In the genomic region with DNA sequence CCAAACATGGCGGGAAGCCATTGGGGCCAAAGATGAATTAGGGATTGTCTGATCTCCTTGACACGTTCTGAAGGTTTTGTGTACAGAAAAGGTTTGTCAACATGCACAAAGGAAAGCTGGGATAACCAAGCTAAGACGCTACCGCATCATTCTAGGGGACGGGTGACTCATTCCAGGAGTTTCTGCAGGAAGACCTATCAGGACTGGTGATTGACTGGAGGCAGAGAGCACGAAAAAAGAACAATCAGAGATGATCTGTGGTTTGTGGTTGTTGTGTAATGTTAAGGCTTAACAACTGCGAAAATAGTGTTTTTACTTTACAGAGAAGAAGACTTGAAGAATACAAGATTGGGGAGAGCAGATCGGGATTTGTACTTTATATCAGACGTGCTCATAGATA, we compare ENCODE assay signal across 28 cellular contexts. TPM values are rescaled to one million over a fixed set of nuclear protein-coding genes. Genes with fewer than 3 reads are reported as not detected.
"Had no signal": no experiment of that assay in that cellular context is flagged by ENCODE, and none has a peak within 500 bp of the region (broad histone marks: within the 10 kb centered on the region; RNA-seq: fewer than 3 reads in every experiment).

No MANE protein-coding gene starts in this region.

- H3K4me1 ChIP-seq: breast epithelium, foreskin keratinocyte, lower lobe of right lung, stomach, suprapubic skin, transverse colon, uterus had no signal

- H3K27ac ChIP-seq: breast epithelium, foreskin keratinocyte, hepatocyte, lower lobe of right lung, neural progenitor cell, stomach, suprapubic skin, transverse colon, uterus, WERI-Rb-1 had no signal

- H3K9me3 Mint-ChIP-seq: activated CD4-positive, alpha-beta T cell treated with anti-CD3 and anti-CD28 coated beads, Interleukin-2, amount 10 ng/mL, durations not matched to agents 7 days and 5 days; activated CD8-positive, alpha-beta T cell treated with anti-CD3 and anti-CD28 coated beads for 36 hours; activated naive CD4-positive, alpha-beta T cell treated with anti-CD3 and anti-CD28 coated beads, Interleukin-2, amount 50 U/mL, for 24 hours; activated T-helper 1 cell treated with anti-CD3 and anti-CD28 coated beads, Interleukin-12 subunit alpha, Interleukin-12 subunit beta, Interleukin-2, Interleukin-4 antibody, amounts not matched to agents 30 ng/mL and 10 ng/mL and 1 ng/mL, durations not matched to agents 14 hours and 24 hours and 36 hours; central memory CD8-positive, alpha-beta T cell; neural progenitor cell had no signal

- H3K27ac Mint-ChIP-seq: activated CD4-positive, alpha-beta T cell treated with anti-CD3 and anti-CD28 coated beads, Interleukin-2, amount 10 ng/mL, durations not matched to agents 7 days and 5 days; activated CD8-positive, alpha-beta memory T cell treated with anti-CD3 and anti-CD28 coated beads, Interleukin-2, amount 10 ng/mL, durations not matched to agents 7 days and 5 days; activated CD8-positive, alpha-beta T cell treated with anti-CD3 and anti-CD28 coated beads for 36 hours; activated naive CD4-positive, alpha-beta T cell treated with anti-CD3 and anti-CD28 coated beads, Interleukin-2, amount 50 U/mL, for 24 hours; activated T-helper 1 cell treated with anti-CD3 and anti-CD28 coated beads, Interleukin-12 subunit alpha, Interleukin-12 subunit beta, Interleukin-2, Interleukin-4 antibody, amounts not matched to agents 30 ng/mL and 10 ng/mL and 1 ng/mL, durations not matched to agents 14 hours and 24 hours and 36 hours; immature natural killer cell; naive thymus-derived CD4-positive, alpha-beta T cell; neural progenitor cell; stimulated activated memory B cell treated with anti-CD40 and anti-IgM and Interleukin-4, amounts not matched to agents 10 μg/mL and 1 μg/mL and 100 μg/mL, for 72 hours had no signal

- H3K27me3 ChIP-seq: neural progenitor cell, transverse colon, uterus had no signal

- H3K36me3 ChIP-seq: breast epithelium, lower lobe of right lung, neural progenitor cell, stomach, suprapubic skin, transverse colon, uterus, WERI-Rb-1 had no signal

- ATAC-seq: activated CD8-positive, alpha-beta memory T cell treated with anti-CD3 and anti-CD28 coated beads, Interleukin-2, amount 10 ng/mL, durations not matched to agents 7 days and 5 days; activated CD8-positive, alpha-beta T cell treated with anti-CD3 and anti-CD28 coated beads for 36 hours; foreskin keratinocyte; left lobe of liver; lower lobe of right lung; naive thymus-derived CD4-positive, alpha-beta T cell; sciatic nerve; stimulated activated memory B cell treated with anti-CD40 and anti-IgM and Interleukin-4, amounts not matched to agents 10 μg/mL and 1 μg/mL and 100 μg/mL, for 72 hours had no signal

- H3K9me3 ChIP-seq: breast epithelium, lower lobe of right lung, stomach, transverse colon, uterus had no signal

- H3K27me3 Mint-ChIP-seq: stimulated activated memory B cell treated with anti-CD40 and anti-IgM and Interleukin-4, amounts not matched to agents 10 μg/mL and 1 μg/mL and 100 μg/mL, for 72 hours had no signal

- H3K36me3 Mint-ChIP-seq: activated CD8-positive, alpha-beta memory T cell treated with anti-CD3 and anti-CD28 coated beads, Interleukin-2, amount 10 ng/mL, durations not matched to agents 7 days and 5 days; activated naive CD4-positive, alpha-beta T cell treated with anti-CD3 and anti-CD28 coated beads, Interleukin-2, amount 50 U/mL, for 24 hours; immature natural killer cell; naive thymus-derived CD4-positive, alpha-beta T cell; neural progenitor cell; stimulated activated memory B cell treated with anti-CD40 and anti-IgM and Interleukin-4, amounts not matched to agents 10 μg/mL and 1 μg/mL and 100 μg/mL, for 72 hours had no signal

- H3K4me1 Mint-ChIP-seq: activated naive CD4-positive, alpha-beta T cell treated with anti-CD3 and anti-CD28 coated beads, Interleukin-2, amount 50 U/mL, for 24 hours; central memory CD8-positive, alpha-beta T cell; immature natural killer cell; stimulated activated memory B cell treated with anti-CD40 and anti-IgM and Interleukin-4, amounts not matched to agents 10 μg/mL and 1 μg/mL and 100 μg/mL, for 72 hours had no signal

- H3K4me3 Mint-ChIP-seq: activated CD4-positive, alpha-beta T cell treated with anti-CD3 and anti-CD28 coated beads, Interleukin-2, amount 10 ng/mL, durations not matched to agents 7 days and 5 days; activated CD8-positive, alpha-beta memory T cell treated with anti-CD3 and anti-CD28 coated beads, Interleukin-2, amount 10 ng/mL, durations not matched to agents 7 days and 5 days; activated CD8-positive, alpha-beta T cell treated with anti-CD3 and anti-CD28 coated beads for 36 hours; activated naive CD4-positive, alpha-beta T cell treated with anti-CD3 and anti-CD28 coated beads, Interleukin-2, amount 50 U/mL, for 24 hours; activated T-helper 1 cell treated with anti-CD3 and anti-CD28 coated beads, Interleukin-12 subunit alpha, Interleukin-12 subunit beta, Interleukin-2, Interleukin-4 antibody, amounts not matched to agents 30 ng/mL and 10 ng/mL and 1 ng/mL, durations not matched to agents 14 hours and 24 hours and 36 hours; central memory CD8-positive, alpha-beta T cell; immature natural killer cell; naive thymus-derived CD4-positive, alpha-beta T cell; neural progenitor cell; stimulated activated memory B cell treated with anti-CD40 and anti-IgM and Interleukin-4, amounts not matched to agents 10 μg/mL and 1 μg/mL and 100 μg/mL, for 72 hours had no signal

- H3K4me3 ChIP-seq: breast epithelium, hepatocyte, lower lobe of right lung, neural progenitor cell, stomach, suprapubic skin, transverse colon, uterus had no signal

- DNase-seq: activated CD4-positive, alpha-beta T cell treated with anti-CD3 and anti-CD28 coated beads, Interleukin-2, amount 10 ng/mL, durations not matched to agents 7 days and 5 days; activated CD4-positive, CD25-positive, alpha-beta regulatory T cell treated with anti-CD3 and anti-CD28 coated beads, Interleukin-2, amount 50 U/mL, for 72 hours; activated CD8-positive, alpha-beta memory T cell treated with anti-CD3 and anti-CD28 coated beads, Interleukin-2, amount 10 ng/mL, durations not matched to agents 7 days and 5 days; activated CD8-positive, alpha-beta T cell treated with anti-CD3 and anti-CD28 coated beads for 36 hours; activated gamma-delta T cell treated with Interleukin-2 at 50 U/mL for 16 hours; activated T-cell treated with anti-CD3 and anti-CD28 coated beads for 4 hours; effector memory CD4-positive, alpha-beta T cell; foreskin keratinocyte; immature natural killer cell; lower lobe of right lung; naive thymus-derived CD4-positive, alpha-beta T cell; posterior cingulate gyrus; small intestine; stimulated activated CD4-positive, alpha-beta T cell treated with anti-CD3 and anti-CD28 coated beads, Interleukin-15, amount 100 ng/mL, for 24 hours; stomach; transverse colon; uterus; WERI-Rb-1 had no signal

RNA-seq across cellular contexts. Expression of a gene that starts 22.2 kb away (rescaled TPM):
- total RNA-seq: activated CD4-positive, alpha-beta T cell treated with anti-CD3 and anti-CD28 coated beads, Interleukin-2, amount 10 ng/mL, durations not matched to agents 7 days and 5 days; activated CD8-positive, alpha-beta memory T cell treated with anti-CD3 and anti-CD28 coated beads, Interleukin-2, amount 10 ng/mL, durations not matched to agents 7 days and 5 days; activated CD8-positive, alpha-beta T cell treated with anti-CD3 and anti-CD28 coated beads for 36 hours; activated T-helper 1 cell treated with anti-CD3 and anti-CD28 coated beads, Interleukin-12 subunit alpha, Interleukin-12 subunit beta, Interleukin-2, Interleukin-4 antibody, amounts not matched to agents 30 ng/mL and 10 ng/mL and 1 ng/mL, durations not matched to agents 14 hours and 24 hours and 36 hours had no signal
